Comparison of ENCODE assay signal across 1 cellular context in genomic region chr19:10106100-10106936, GRCh38.
TF ChIP-seq lines count a peak whose summit lies in the region.

A gene with protein sequence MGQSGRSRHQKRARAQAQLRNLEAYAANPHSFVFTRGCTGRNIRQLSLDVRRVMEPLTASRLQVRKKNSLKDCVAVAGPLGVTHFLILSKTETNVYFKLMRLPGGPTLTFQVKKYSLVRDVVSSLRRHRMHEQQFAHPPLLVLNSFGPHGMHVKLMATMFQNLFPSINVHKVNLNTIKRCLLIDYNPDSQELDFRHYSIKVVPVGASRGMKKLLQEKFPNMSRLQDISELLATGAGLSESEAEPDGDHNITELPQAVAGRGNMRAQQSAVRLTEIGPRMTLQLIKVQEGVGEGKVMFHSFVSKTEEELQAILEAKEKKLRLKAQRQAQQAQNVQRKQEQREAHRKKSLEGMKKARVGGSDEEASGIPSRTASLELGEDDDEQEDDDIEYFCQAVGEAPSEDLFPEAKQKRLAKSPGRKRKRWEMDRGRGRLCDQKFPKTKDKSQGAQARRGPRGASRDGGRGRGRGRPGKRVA (plus strand): TSS chr19:10106362. CDS start chr19:10106395, 33 bp downstream.

TF ChIP-seq in K562, 482 proteins besides CTCF, POLR2A, EP300 and RAD21 (continued from another document and continues in another):
- TF ChIP-seq, protein P1, sequence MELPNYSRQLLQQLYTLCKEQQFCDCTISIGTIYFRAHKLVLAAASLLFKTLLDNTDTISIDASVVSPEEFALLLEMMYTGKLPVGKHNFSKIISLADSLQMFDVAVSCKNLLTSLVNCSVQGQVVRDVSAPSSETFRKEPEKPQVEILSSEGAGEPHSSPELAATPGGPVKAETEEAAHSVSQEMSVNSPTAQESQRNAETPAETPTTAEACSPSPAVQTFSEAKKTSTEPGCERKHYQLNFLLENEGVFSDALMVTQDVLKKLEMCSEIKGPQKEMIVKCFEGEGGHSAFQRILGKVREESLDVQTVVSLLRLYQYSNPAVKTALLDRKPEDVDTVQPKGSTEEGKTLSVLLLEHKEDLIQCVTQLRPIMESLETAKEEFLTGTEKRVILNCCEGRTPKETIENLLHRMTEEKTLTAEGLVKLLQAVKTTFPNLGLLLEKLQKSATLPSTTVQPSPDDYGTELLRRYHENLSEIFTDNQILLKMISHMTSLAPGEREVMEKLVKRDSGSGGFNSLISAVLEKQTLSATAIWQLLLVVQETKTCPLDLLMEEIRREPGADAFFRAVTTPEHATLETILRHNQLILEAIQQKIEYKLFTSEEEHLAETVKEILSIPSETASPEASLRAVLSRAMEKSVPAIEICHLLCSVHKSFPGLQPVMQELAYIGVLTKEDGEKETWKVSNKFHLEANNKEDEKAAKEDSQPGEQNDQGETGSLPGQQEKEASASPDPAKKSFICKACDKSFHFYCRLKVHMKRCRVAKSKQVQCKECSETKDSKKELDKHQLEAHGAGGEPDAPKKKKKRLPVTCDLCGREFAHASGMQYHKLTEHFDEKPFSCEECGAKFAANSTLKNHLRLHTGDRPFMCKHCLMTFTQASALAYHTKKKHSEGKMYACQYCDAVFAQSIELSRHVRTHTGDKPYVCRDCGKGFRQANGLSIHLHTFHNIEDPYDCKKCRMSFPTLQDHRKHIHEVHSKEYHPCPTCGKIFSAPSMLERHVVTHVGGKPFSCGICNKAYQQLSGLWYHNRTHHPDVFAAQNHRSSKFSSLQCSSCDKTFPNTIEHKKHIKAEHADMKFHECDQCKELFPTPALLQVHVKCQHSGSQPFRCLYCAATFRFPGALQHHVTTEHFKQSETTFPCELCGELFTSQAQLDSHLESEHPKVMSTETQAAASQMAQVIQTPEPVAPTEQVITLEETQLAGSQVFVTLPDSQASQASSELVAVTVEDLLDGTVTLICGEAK (IDR thresholded peaks at IDR 0.05) = peak; percentile 98
- TF ChIP-seq, protein P1 (CRISPR knock-in tag; IDR thresholded peaks at IDR 0.05) = no peak
- TF ChIP-seq ZNF644 (tag; IDR thresholded peaks at IDR 0.05; ENCODE audit: low read depth) (no peak), RBM34 (IDR thresholded peaks at IDR 0.05; ENCODE audit: borderline replicate concordance, insufficient read depth, low read length) (no peak), CREB3L1 (IDR thresholded peaks at IDR 0.05; ENCODE audit: borderline replicate concordance, low read depth) (peak; percentile 72), NFIX (CRISPR knock-in tag; IDR thresholded peaks at IDR 0.05; ENCODE audit: low read depth) (no peak), POU5F1 (IDR thresholded peaks at IDR 0.05; ENCODE audit: borderline replicate concordance, low read depth, low read length, partially characterized antibody) (peak; percentile 73), NKRF (IDR thresholded peaks at IDR 0.05; ENCODE audit: borderline replicate concordance) (peak; percentile 100), FOXA1 (IDR thresholded peaks at IDR 0.05; ENCODE audit: borderline replicate concordance) (no peak), CHCHD3 (CRISPR knock-in tag; IDR thresholded peaks at IDR 0.05) (no peak), U2AF2 (optimal IDR thresholded peaks at IDR 0.05; ENCODE audit: low read depth, low read length) (no peak), MTA2 (IDR thresholded peaks at IDR 0.05; ENCODE audit: low read depth) (no peak), PML (IDR thresholded peaks at IDR 0.05; ENCODE audit: low read length) (peak; percentile 25), MTF1 (CRISPR knock-in tag; IDR thresholded peaks at IDR 0.05; ENCODE audit: borderline replicate concordance) (no peak), KDM5B (IDR thresholded peaks at IDR 0.05; ENCODE audit: insufficient replicate concordance, low read depth, low read length) (peak; percentile 63)
- TF ChIP-seq, protein P2, sequence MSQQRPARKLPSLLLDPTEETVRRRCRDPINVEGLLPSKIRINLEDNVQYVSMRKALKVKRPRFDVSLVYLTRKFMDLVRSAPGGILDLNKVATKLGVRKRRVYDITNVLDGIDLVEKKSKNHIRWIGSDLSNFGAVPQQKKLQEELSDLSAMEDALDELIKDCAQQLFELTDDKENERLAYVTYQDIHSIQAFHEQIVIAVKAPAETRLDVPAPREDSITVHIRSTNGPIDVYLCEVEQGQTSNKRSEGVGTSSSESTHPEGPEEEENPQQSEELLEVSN (IDR thresholded peaks at IDR 0.05; ENCODE audit: borderline replicate concordance in 1 of 2, extremely low read depth in 1 of 2, insufficient read depth in 1 of 2, insufficient read length in 1 of 2, low read depth in 1 of 2, low read length in 1 of 2, poor library complexity in 1 of 2, severe bottlenecking in 1 of 2) = peak; percentile 68 to 90
- TF ChIP-seq, protein P3, sequence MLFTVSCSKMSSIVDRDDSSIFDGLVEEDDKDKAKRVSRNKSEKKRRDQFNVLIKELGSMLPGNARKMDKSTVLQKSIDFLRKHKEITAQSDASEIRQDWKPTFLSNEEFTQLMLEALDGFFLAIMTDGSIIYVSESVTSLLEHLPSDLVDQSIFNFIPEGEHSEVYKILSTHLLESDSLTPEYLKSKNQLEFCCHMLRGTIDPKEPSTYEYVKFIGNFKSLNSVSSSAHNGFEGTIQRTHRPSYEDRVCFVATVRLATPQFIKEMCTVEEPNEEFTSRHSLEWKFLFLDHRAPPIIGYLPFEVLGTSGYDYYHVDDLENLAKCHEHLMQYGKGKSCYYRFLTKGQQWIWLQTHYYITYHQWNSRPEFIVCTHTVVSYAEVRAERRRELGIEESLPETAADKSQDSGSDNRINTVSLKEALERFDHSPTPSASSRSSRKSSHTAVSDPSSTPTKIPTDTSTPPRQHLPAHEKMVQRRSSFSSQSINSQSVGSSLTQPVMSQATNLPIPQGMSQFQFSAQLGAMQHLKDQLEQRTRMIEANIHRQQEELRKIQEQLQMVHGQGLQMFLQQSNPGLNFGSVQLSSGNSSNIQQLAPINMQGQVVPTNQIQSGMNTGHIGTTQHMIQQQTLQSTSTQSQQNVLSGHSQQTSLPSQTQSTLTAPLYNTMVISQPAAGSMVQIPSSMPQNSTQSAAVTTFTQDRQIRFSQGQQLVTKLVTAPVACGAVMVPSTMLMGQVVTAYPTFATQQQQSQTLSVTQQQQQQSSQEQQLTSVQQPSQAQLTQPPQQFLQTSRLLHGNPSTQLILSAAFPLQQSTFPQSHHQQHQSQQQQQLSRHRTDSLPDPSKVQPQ (CRISPR knock-in tag; IDR thresholded peaks at IDR 0.05; ENCODE audit: borderline replicate concordance) = no peak
- TF ChIP-seq, protein P4, sequence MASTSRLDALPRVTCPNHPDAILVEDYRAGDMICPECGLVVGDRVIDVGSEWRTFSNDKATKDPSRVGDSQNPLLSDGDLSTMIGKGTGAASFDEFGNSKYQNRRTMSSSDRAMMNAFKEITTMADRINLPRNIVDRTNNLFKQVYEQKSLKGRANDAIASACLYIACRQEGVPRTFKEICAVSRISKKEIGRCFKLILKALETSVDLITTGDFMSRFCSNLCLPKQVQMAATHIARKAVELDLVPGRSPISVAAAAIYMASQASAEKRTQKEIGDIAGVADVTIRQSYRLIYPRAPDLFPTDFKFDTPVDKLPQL (IDR thresholded peaks at IDR 0.05; ENCODE audit: extremely low read depth, insufficient read length) = no peak
- TF ChIP-seq, protein P5, sequence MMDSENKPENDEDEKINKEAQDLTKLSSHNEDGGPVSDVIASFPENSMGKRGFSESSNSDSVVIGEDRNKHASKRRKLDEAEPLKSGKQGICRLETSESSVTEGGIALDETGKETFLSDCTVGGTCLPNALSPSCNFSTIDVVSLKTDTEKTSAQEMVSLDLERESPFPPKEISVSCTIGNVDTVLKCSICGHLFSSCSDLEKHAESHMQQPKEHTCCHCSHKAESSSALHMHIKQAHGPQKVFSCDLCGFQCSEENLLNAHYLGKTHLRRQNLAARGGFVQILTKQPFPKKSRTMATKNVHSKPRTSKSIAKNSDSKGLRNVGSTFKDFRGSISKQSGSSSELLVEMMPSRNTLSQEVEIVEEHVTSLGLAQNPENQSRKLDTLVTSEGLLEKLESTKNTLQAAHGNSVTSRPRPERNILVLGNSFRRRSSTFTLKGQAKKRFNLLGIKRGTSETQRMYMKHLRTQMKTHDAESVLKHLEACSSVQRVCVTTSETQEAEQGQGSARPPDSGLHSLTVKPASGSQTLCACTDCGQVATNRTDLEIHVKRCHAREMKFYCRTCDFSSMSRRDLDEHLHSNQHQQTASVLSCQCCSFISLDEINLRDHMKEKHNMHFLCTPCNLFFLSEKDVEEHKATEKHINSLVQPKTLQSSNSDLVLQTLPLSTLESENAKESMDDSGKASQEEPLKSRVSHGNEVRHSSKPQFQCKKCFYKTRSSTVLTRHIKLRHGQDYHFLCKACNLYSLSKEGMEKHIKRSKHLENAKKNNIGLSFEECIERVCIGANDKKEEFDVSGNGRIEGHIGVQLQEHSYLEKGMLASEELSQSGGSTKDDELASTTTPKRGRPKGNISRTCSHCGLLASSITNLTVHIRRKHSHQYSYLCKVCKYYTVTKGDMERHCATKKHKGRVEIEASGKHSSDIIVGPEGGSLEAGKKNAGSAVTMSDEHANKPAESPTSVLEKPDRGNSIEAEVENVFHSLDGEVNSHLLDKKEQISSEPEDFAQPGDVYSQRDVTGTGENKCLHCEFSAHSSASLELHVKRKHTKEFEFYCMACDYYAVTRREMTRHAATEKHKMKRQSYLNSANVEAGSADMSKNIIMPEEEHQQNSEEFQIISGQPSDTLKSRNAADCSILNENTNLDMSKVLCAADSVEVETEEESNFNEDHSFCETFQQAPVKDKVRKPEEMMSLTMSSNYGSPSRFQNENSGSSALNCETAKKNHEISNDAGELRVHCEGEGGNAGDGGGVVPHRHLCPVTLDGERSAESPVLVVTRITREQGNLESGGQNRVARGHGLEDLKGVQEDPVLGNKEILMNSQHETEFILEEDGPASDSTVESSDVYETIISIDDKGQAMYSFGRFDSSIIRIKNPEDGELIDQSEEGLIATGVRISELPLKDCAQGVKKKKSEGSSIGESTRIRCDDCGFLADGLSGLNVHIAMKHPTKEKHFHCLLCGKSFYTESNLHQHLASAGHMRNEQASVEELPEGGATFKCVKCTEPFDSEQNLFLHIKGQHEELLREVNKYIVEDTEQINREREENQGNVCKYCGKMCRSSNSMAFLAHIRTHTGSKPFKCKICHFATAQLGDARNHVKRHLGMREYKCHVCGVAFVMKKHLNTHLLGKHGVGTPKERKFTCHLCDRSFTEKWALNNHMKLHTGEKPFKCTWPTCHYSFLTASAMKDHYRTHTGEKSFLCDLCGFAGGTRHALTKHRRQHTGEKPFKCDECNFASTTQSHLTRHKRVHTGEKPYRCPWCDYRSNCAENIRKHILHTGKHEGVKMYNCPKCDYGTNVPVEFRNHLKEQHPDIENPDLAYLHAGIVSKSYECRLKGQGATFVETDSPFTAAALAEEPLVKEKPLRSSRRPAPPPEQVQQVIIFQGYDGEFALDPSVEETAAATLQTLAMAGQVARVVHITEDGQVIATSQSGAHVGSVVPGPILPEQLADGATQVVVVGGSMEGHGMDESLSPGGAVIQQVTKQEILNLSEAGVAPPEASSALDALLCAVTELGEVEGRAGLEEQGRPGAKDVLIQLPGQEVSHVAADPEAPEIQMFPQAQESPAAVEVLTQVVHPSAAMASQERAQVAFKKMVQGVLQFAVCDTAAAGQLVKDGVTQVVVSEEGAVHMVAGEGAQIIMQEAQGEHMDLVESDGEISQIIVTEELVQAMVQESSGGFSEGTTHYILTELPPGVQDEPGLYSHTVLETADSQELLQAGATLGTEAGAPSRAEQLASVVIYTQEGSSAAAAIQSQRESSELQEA (IDR thresholded peaks at IDR 0.05; ENCODE audit: low read depth) = no peak
